In genomic region chr11:86589856-86590589, GRCh38 we compare ENCODE assay signal across 15 cellular contexts.
"Had no signal": no experiment of that assay in that cellular context is flagged by ENCODE, and none has a peak within 500 bp of the region (broad histone marks: within the 10 kb centered on the region; RNA-seq: fewer than 3 reads in every experiment).

No MANE protein-coding gene starts in this region.

- H3K4me3 Mint-ChIP-seq: activated CD4-positive, alpha-beta memory T cell treated with anti-CD3 and anti-CD28 coated beads for 36 hours; activated T-cell treated with anti-CD3 and anti-CD28 coated beads, Interleukin-2, amount 50 U/mL, for 4 hours; stimulated activated naive CD8-positive, alpha-beta T cell treated with anti-CD3 and anti-CD28 coated beads, Interleukin-15, amount 100 ng/mL, for 72 hours; T-helper 2 cell treated with Interferon-gamma antibody and Interleukin-4, amounts not matched to agents 5 μg/mL and 100 μg/mL, for 36 hours had no signal

- H3K36me3 ChIP-seq: prostate gland had no signal

- H3K9me3 Mint-ChIP-seq: activated CD4-positive, alpha-beta memory T cell treated with anti-CD3 and anti-CD28 coated beads for 36 hours; activated T-cell treated with anti-CD3 and anti-CD28 coated beads, Interleukin-2, amount 50 U/mL, for 4 hours; T-helper 2 cell treated with Interferon-gamma antibody and Interleukin-4, amounts not matched to agents 5 μg/mL and 100 μg/mL, for 36 hours had no signal

- H3K4me3 ChIP-seq: body of pancreas, hepatocyte, prostate gland had no signal

- H3K9me3 ChIP-seq: body of pancreas, prostate gland had no signal

- H3K27ac ChIP-seq: body of pancreas, hepatocyte, prostate gland had no signal

- H3K27ac Mint-ChIP-seq: activated CD4-positive, alpha-beta memory T cell treated with anti-CD3 and anti-CD28 coated beads for 36 hours; T-helper 2 cell treated with Interferon-gamma antibody and Interleukin-4, amounts not matched to agents 5 μg/mL and 100 μg/mL, for 36 hours had no signal

- H3K27me3 Mint-ChIP-seq: activated CD4-positive, alpha-beta memory T cell treated with anti-CD3 and anti-CD28 coated beads for 36 hours; stimulated activated naive CD8-positive, alpha-beta T cell treated with anti-CD3 and anti-CD28 coated beads, Interleukin-15, amount 100 ng/mL, for 72 hours had no signal

- H3K27me3 ChIP-seq: body of pancreas, hepatocyte had no signal

- H3K4me1 ChIP-seq: prostate gland had no signal

- H3K36me3 Mint-ChIP-seq: activated CD4-positive, alpha-beta memory T cell treated with anti-CD3 and anti-CD28 coated beads for 36 hours had no signal

- DNase-seq: activated CD4-positive, alpha-beta memory T cell treated with anti-CD3 and anti-CD28 coated beads for 36 hours; activated gamma-delta T cell; activated T-cell treated with anti-CD3 and anti-CD28 coated beads, Interleukin-2, amount 50 U/mL, for 4 hours; body of pancreas; central memory CD4-positive, alpha-beta T cell; cortex of kidney; effector memory CD4-positive, alpha-beta T cell; kidney; nucleus accumbens; stimulated activated CD4-positive, alpha-beta T cell treated with anti-CD3 and anti-CD28 coated beads, Interleukin-2, amount 100 ng/mL, for 48 hours; stimulated activated naive CD8-positive, alpha-beta T cell treated with anti-CD3 and anti-CD28 coated beads, Interleukin-15, amount 100 ng/mL, for 72 hours had no signal

- ATAC-seq: activated T-cell treated with anti-CD3 and anti-CD28 coated beads, Interleukin-2, amount 50 U/mL, for 4 hours; body of pancreas; sciatic nerve; stimulated activated naive CD8-positive, alpha-beta T cell treated with anti-CD3 and anti-CD28 coated beads, Interleukin-15, amount 100 ng/mL, for 72 hours had no signal
